In genomic region chr11:62830904-62831519, GRCh38 we compare ENCODE assay signal across 8 cellular contexts. TPM values are rescaled to one million over a fixed set of nuclear protein-coding genes. Genes with fewer than 3 reads are reported as not detected.
DNase-seq lines count a peak whose midpoint lies in the region; ATAC-seq lines count a peak whose summit lies in the region.

No MANE protein-coding gene starts in this region.

- H3K27ac ChIP-seq in duodenal mucosa (ENCODE audit: low read depth, low read length), result peak overlapping the region; percentile 97

- peak overlapping the region; percentile 99 for H3K27ac Mint-ChIP-seq in T-helper 1 cell treated with Interleukin-12 subunit alpha and Interleukin-12 subunit beta and Interleukin-4 antibody, amounts not matched to agents 30 μg/mL and 1 μg/mL, for 36 hours
- H3K27ac Mint-ChIP-seq in natural killer cell treated with Interleukin-12 subunit alpha and Interleukin-12 subunit beta and Interleukin-15 and Interleukin-18, amount 100 ng/mL, for 72 hours, result peak overlapping the region; percentile 94 to 95

- no peak for ATAC-seq in natural killer cell treated with Interleukin-12 subunit alpha and Interleukin-12 subunit beta and Interleukin-15 and Interleukin-18, amount 100 ng/mL, for 72 hours
- no peak for ATAC-seq in GM18517 (IDR thresholded peaks at IDR 0.05; ENCODE audit: unreplicated experiment)

- peaks cover 15 to 34% of the 10 kb centered on the region in 2 donors for H3K4me1 ChIP-seq in duodenal mucosa (ENCODE audit: control insufficient read depth in 1 of 2, insufficient read depth in 2 of 2, low read length in 2 of 2)

- peaks cover 36% of the 10 kb centered on the region for H3K36me3 Mint-ChIP-seq in T-helper 1 cell treated with Interleukin-12 subunit alpha and Interleukin-12 subunit beta and Interleukin-4 antibody, amounts not matched to agents 30 μg/mL and 1 μg/mL, for 36 hours (ENCODE audit: low read depth)
- H3K36me3 Mint-ChIP-seq in natural killer cell treated with Interleukin-12 subunit alpha and Interleukin-12 subunit beta and Interleukin-15 and Interleukin-18, amount 100 ng/mL, for 72 hours, result peaks cover 5% of the 10 kb centered on the region

- H3K27me3 Mint-ChIP-seq in T-helper 1 cell treated with Interleukin-12 subunit alpha and Interleukin-12 subunit beta and Interleukin-4 antibody, amounts not matched to agents 30 μg/mL and 1 μg/mL, for 36 hours (ENCODE audit: low read depth), result no peaks in the 10 kb centered on the region
- no peaks in the 10 kb centered on the region for H3K27me3 Mint-ChIP-seq in natural killer cell treated with Interleukin-12 subunit alpha and Interleukin-12 subunit beta and Interleukin-15 and Interleukin-18, amount 100 ng/mL, for 72 hours

- no peaks in the 10 kb centered on the region for H3K9me3 Mint-ChIP-seq in T-helper 1 cell treated with Interleukin-12 subunit alpha and Interleukin-12 subunit beta and Interleukin-4 antibody, amounts not matched to agents 30 μg/mL and 1 μg/mL, for 36 hours
- H3K9me3 Mint-ChIP-seq in natural killer cell treated with Interleukin-12 subunit alpha and Interleukin-12 subunit beta and Interleukin-15 and Interleukin-18, amount 100 ng/mL, for 72 hours, result no peaks in the 10 kb centered on the region

- H3K4me3 ChIP-seq in duodenal mucosa (ENCODE audit: low read depth in 1 of 2, low read length in 2 of 2), result peak overlapping the region; percentile 84 to 93

- H3K9me3 ChIP-seq in duodenal mucosa (ENCODE audit: control insufficient read depth in 1 of 2, low read length in 2 of 2), result no peaks in the 10 kb centered on the region

- H3K4me1 Mint-ChIP-seq in T-helper 1 cell treated with Interleukin-12 subunit alpha and Interleukin-12 subunit beta and Interleukin-4 antibody, amounts not matched to agents 30 μg/mL and 1 μg/mL, for 36 hours (ENCODE audit: low read depth), result peaks cover 30% of the 10 kb centered on the region
- H3K4me1 Mint-ChIP-seq in natural killer cell treated with Interleukin-12 subunit alpha and Interleukin-12 subunit beta and Interleukin-15 and Interleukin-18, amount 100 ng/mL, for 72 hours (ENCODE audit: low read depth in 2 of 2), result peaks cover 24 to 35% of the 10 kb centered on the region in 2 donors

- H3K27me3 ChIP-seq in duodenal mucosa (ENCODE audit: control insufficient read depth in 1 of 2, insufficient read depth in 2 of 2, low read length in 2 of 2), result no peaks in the 10 kb centered on the region

- H3K4me3 Mint-ChIP-seq in T-helper 1 cell treated with Interleukin-12 subunit alpha and Interleukin-12 subunit beta and Interleukin-4 antibody, amounts not matched to agents 30 μg/mL and 1 μg/mL, for 36 hours, result peak overlapping the region; percentile 91
- peak overlapping the region; percentile 94 for H3K4me3 Mint-ChIP-seq in natural killer cell treated with Interleukin-12 subunit alpha and Interleukin-12 subunit beta and Interleukin-15 and Interleukin-18, amount 100 ng/mL, for 72 hours

- DNase-seq in T-helper 1 cell (no peak), NCI-H2227 treated with DMSO at 0.1 percent for 48 hours (lab: John Stamatoyannopoulos, UW) (peak; percentile 63), NCI-H748 treated with DMSO at 0.1 percent for 48 hours (lab: John Stamatoyannopoulos, UW) (no peak), COLO829 (ENCODE audit: low spot score) (no peak)
- no peak for DNase-seq in natural killer cell treated with Interleukin-12 subunit alpha and Interleukin-12 subunit beta and Interleukin-15 and Interleukin-18, amount 100 ng/mL, for 72 hours (ENCODE audit: low spot score)

- H3K36me3 ChIP-seq in duodenal mucosa (ENCODE audit: control insufficient read depth in 1 of 2, insufficient read depth in 2 of 2, low read length in 2 of 2), result peaks cover 18 to 43% of the 10 kb centered on the region in 2 donors

- H3K9ac ChIP-seq in duodenal mucosa (ENCODE audit: low read depth in 1 of 2, low read length in 2 of 2), result peak overlapping the region; percentile 59 to 94

RNA-seq across cellular contexts. Expression of gene STX5, which starts 0.8 kb away (rescaled TPM):
- total RNA-seq in natural killer cell treated with Interleukin-12 subunit alpha and Interleukin-12 subunit beta and Interleukin-15 and Interleukin-18, amount 100 ng/mL, for 72 hours, result 10 to 100 TPM; 32.0 to 53.4 TPM

RNA-seq across cellular contexts. Expression of gene TEX54, which starts 1.6 kb away (rescaled TPM):
- total RNA-seq in natural killer cell treated with Interleukin-12 subunit alpha and Interleukin-12 subunit beta and Interleukin-15 and Interleukin-18, amount 100 ng/mL, for 72 hours, result 1 to 10 TPM in 1 of 2 donors, not detected in 1; 1.0 TPM

RNA-seq across cellular contexts. Expression of gene WDR74, which starts 8.4 kb away (rescaled TPM):
- 100 to 1,000 TPM in 1 of 2 donors, 10 to 100 TPM in 1; 90.4 to 136 TPM for total RNA-seq in natural killer cell treated with Interleukin-12 subunit alpha and Interleukin-12 subunit beta and Interleukin-15 and Interleukin-18, amount 100 ng/mL, for 72 hours

RNA-seq across cellular contexts. Expression of gene NXF1, which starts 25.8 kb away (rescaled TPM):
- total RNA-seq in natural killer cell treated with Interleukin-12 subunit alpha and Interleukin-12 subunit beta and Interleukin-15 and Interleukin-18, amount 100 ng/mL, for 72 hours, result 100 to 1,000 TPM; 108 to 145 TPM

RNA-seq across cellular contexts. Expression of gene TMEM223, which starts 39.2 kb away (rescaled TPM):
- total RNA-seq in natural killer cell treated with Interleukin-12 subunit alpha and Interleukin-12 subunit beta and Interleukin-15 and Interleukin-18, amount 100 ng/mL, for 72 hours, result 10 to 100 TPM; 13.0 to 20.1 TPM
